Comparison of ENCODE assay signal across 8 cellular contexts in genomic region chr1:39410915-39411436, GRCh38.
A peak's percentile ranks its signal among the peaks of the same experiment; 100 is the strongest.
DNase-seq lines count a peak whose midpoint lies in the region; ATAC-seq lines count a peak whose summit lies in the region.

No MANE protein-coding gene starts in this region.

- WGBS in right cardiac atrium = 18% methylated on average over 3 of the region's 3 CpGs

- H3K9me3 Mint-ChIP-seq in CD8-positive, alpha-beta memory T cell = no peaks in the 10 kb centered on the region

- H3K9me3 ChIP-seq in CD8-positive, alpha-beta memory T cell (ENCODE audit: low read length) = no peaks in the 10 kb centered on the region
- no peaks in the 10 kb centered on the region for H3K9me3 ChIP-seq in right cardiac atrium (ENCODE audit: control insufficient read depth, low read length)

- no peak overlapping the region for H3K9ac ChIP-seq in rectal smooth muscle tissue (ENCODE audit: low read length)

- intact Hi-C loops in right cardiac atrium (cut with DNase I) = loop anchor here in 1 of 4 donors (2.0 kb wide), 1 partner anchor 26 kb away; no protein-coding TSS in a partner anchor

- ATAC-seq in right cardiac atrium = peak; percentile 4
- ATAC-seq in GM18502 (IDR thresholded peaks at IDR 0.05; ENCODE audit: poor library complexity, unreplicated experiment) = no peak

- no peak overlapping the region for H3K27ac ChIP-seq in CD8-positive, alpha-beta memory T cell (ENCODE audit: low read depth, low read length)
- H3K27ac ChIP-seq in right cardiac atrium (ENCODE audit: low read length) = peak overlapping the region; percentile 74
- peak overlapping the region; percentile 87 for H3K27ac ChIP-seq in rectal smooth muscle tissue (ENCODE audit: low read depth, low read length)

- no peak overlapping the region for H3K4me3 ChIP-seq in CD8-positive, alpha-beta memory T cell (ENCODE audit: low read length)
- H3K4me3 ChIP-seq in right cardiac atrium (ENCODE audit: low read length) (peak overlapping the region; percentile 80), rectal smooth muscle tissue (ENCODE audit: low read length) (peak overlapping the region; percentile 69)

- peak overlapping the region in 7 of 8 donors; percentile 3 to 84 (median 24) for H3K27ac Mint-ChIP-seq in CD8-positive, alpha-beta memory T cell

- H3K4me3 Mint-ChIP-seq in CD8-positive, alpha-beta memory T cell = peak overlapping the region in 5 of 7 donors; percentile 1 to 57 (median 12)

- H3K4me1 Mint-ChIP-seq in CD8-positive, alpha-beta memory T cell = peaks cover 59 to 74% (median 69%) of the 10 kb centered on the region in 3 donors

- peaks cover 0 to 39% (median 4%) of the 10 kb centered on the region in 3 donors for H3K36me3 Mint-ChIP-seq in CD8-positive, alpha-beta memory T cell

- H3K4me1 ChIP-seq in CD8-positive, alpha-beta memory T cell (ENCODE audit: insufficient read depth, low read length) = peaks cover 32% of the 10 kb centered on the region
- H3K4me1 ChIP-seq in right cardiac atrium (ENCODE audit: control insufficient read depth, insufficient read depth, low read length) = peaks cover 12% of the 10 kb centered on the region
- H3K4me1 ChIP-seq in rectal smooth muscle tissue (ENCODE audit: control insufficient read depth, insufficient read depth, low read length) = peaks cover 38% of the 10 kb centered on the region

- H3K27me3 Mint-ChIP-seq in CD8-positive, alpha-beta memory T cell = no peaks in the 10 kb centered on the region

- peak; percentile 10 to 74 (median 30) for DNase-seq in CD8-positive, alpha-beta memory T cell
- peak; percentile 78 for DNase-seq in HuH-7.5 (ENCODE audit: low spot score)
- peak; percentile 9 for DNase-seq in SKM-1 treated with dmso at 0.1 percent for 144 hours (lab: John Stamatoyannopoulos, UW; ENCODE audit: unreplicated experiment)
- peak; percentile 77 for DNase-seq in amniotic stem cell (lab: John Stamatoyannopoulos, UW)
- DNase-seq in right cardiac atrium = peak; percentile 83 to 92 (median 88)
- no peak for DNase-seq in SHP77 treated with DMSO at 0.1 percent for 48 hours (lab: John Stamatoyannopoulos, UW)

- POLR2A ChIA-PET in CD8-positive, alpha-beta memory T cell (lab: Charles Lee) = interaction anchor here (0.6 to 0.9 kb wide), 3 partner anchors 10 to 281 kb away, joined by 3 to 6 read pairs (median 5); no protein-coding TSS in a partner anchor

- no peaks in the 10 kb centered on the region for H3K36me3 ChIP-seq in CD8-positive, alpha-beta memory T cell (ENCODE audit: insufficient read depth, low read length)
- no peaks in the 10 kb centered on the region for H3K36me3 ChIP-seq in rectal smooth muscle tissue (ENCODE audit: control insufficient read depth, insufficient read depth, low read length)

- CTCF ChIA-PET in CD8-positive, alpha-beta memory T cell (lab: Charles Lee) = interaction anchor here (0.8 to 3.2 kb wide), 20 partner anchors 9 to 312 kb away, joined by 3 to 23 read pairs (median 6); no protein-coding TSS in a partner anchor

- H3K27me3 ChIP-seq in CD8-positive, alpha-beta memory T cell (ENCODE audit: insufficient read depth, low read length, poor library complexity, severe bottlenecking) = no peaks in the 10 kb centered on the region
- H3K27me3 ChIP-seq in right cardiac atrium (ENCODE audit: control insufficient read depth, insufficient read depth) = no peaks in the 10 kb centered on the region
- H3K27me3 ChIP-seq in rectal smooth muscle tissue (ENCODE audit: control insufficient read depth, insufficient read depth, low read length) = no peaks in the 10 kb centered on the region
